ENCODE assay signal across 12 cellular contexts in the genomic region with DNA sequence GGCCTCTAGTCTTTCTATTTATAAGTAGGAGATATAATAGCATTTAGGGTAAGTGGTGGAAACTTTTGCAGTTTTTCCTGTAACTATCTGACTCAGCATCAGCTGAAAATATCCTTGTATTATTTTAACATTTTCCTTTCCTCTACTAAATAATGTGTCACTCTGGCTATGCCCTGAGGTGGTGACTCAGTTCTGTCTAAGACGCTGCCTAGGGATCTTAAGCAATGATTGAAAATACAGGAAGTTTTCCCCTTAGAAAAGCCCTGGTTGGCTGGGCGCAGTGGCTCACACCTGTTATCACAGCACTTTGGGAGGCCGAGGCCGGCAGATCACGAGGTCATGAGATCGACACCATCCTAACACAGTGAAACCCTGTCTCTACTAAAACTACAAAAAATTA. TPM values are rescaled to one million over a fixed set of nuclear protein-coding genes. Genes with fewer than 3 reads are reported as not detected.
DNase-seq lines count a peak whose midpoint lies in the region; ATAC-seq and TF ChIP-seq lines count a peak whose summit lies in the region.
"Had no signal": no experiment of that assay in that cellular context is flagged by ENCODE, and none has a peak within 500 bp of the region (broad histone marks: within the 10 kb centered on the region; RNA-seq: fewer than 3 reads in every experiment).

No MANE protein-coding gene starts in this region.

- peaks cover 18% of the 10 kb centered on the region for H3K4me1 ChIP-seq in PC-3 (ENCODE audit: insufficient read depth, low read length)
- H3K4me1 ChIP-seq in stomach, result no peaks in the 10 kb centered on the region
- H3K4me1 ChIP-seq: body of pancreas, thyroid gland had no signal

- WGBS in stomach, 5 donors, result 70 to 84% (median 75%) methylated on average over 6 of the region's 6 CpGs

- peak overlapping the region; percentile 68 for H2AFZ ChIP-seq in PC-3 (ENCODE audit: low read length)

- H3K4me3 ChIP-seq in PC-3 (ENCODE audit: low read length) (no peak overlapping the region), stomach (no peak overlapping the region)
- H3K4me3 ChIP-seq: body of pancreas, thyroid gland had no signal

- ATAC-seq in PC-3 (peak; percentile 99), HG03139 (IDR thresholded peaks at IDR 0.05; ENCODE audit: unreplicated experiment) (no peak)
- no peak for ATAC-seq in activated CD8-positive, alpha-beta memory T cell treated with anti-CD3 and anti-CD28 coated beads, Interleukin-2, amount 10 ng/mL, durations not matched to agents 7 days and 5 days
- ATAC-seq: body of pancreas had no signal

- H3K36me3 Mint-ChIP-seq in neural crest cell (ENCODE audit: low read depth), result no peaks in the 10 kb centered on the region
- no peaks in the 10 kb centered on the region for H3K36me3 Mint-ChIP-seq in activated CD8-positive, alpha-beta memory T cell treated with anti-CD3 and anti-CD28 coated beads, Interleukin-2, amount 10 ng/mL, durations not matched to agents 7 days and 5 days

- BruUV-seq in PC-3 (replicated peaks; lab: Mats Ljungman, UMichigan), result no TSS peak

- intact Hi-C loops in PC-3 (cut with micrococcal nuclease) (loop anchor here (10.0 kb wide), 1 partner anchor 651 kb away; no protein-coding TSS in a partner anchor), stomach (cut with DNase I; ENCODE audit: low total_unique reads) (no loop called here)

- TF ChIP-seq POLR2A in stomach (IDR thresholded peaks at IDR 0.05), result no peak

- no peaks in the 10 kb centered on the region for H3F3A ChIP-seq in PC-3 (ENCODE audit: low read length, unreplicated experiment)

- H3K4me1 Mint-ChIP-seq in neural crest cell, result no peaks in the 10 kb centered on the region
- H3K4me1 Mint-ChIP-seq in activated CD8-positive, alpha-beta memory T cell treated with anti-CD3 and anti-CD28 coated beads, Interleukin-2, amount 10 ng/mL, durations not matched to agents 7 days and 5 days, result no peaks in the 10 kb centered on the region

- no peaks in the 10 kb centered on the region for H3K9me3 Mint-ChIP-seq in neural crest cell
- H3K9me3 Mint-ChIP-seq in activated CD8-positive, alpha-beta memory T cell treated with anti-CD3 and anti-CD28 coated beads, Interleukin-2, amount 10 ng/mL, durations not matched to agents 7 days and 5 days (ENCODE audit: low read depth), result peaks cover 3% of the 10 kb centered on the region

- CTCF ChIA-PET in PC-3 (lab: Charles Lee), result interaction anchor here (0.5 kb wide), 1 partner anchor 278 kb away, joined by 10 read pairs; no protein-coding TSS in a partner anchor
- CTCF ChIA-PET in activated CD8-positive, alpha-beta memory T cell treated with anti-CD3 and anti-CD28 coated beads, Interleukin-2, amount 10 ng/mL, durations not matched to agents 7 days and 5 days (lab: Charles Lee), result no interaction called here

- no peaks in the 10 kb centered on the region for H3K79me2 ChIP-seq in PC-3 (ENCODE audit: low read length)

- H3K27ac Mint-ChIP-seq in neural crest cell (ENCODE audit: unreplicated experiment), result no peak overlapping the region
- no peak overlapping the region for H3K27ac Mint-ChIP-seq in activated CD8-positive, alpha-beta memory T cell treated with anti-CD3 and anti-CD28 coated beads, Interleukin-2, amount 10 ng/mL, durations not matched to agents 7 days and 5 days
- H3K27ac Mint-ChIP-seq: activated T-cell treated with anti-CD3 and anti-CD28 coated beads, Interleukin-2, amount 50 U/mL, for 24 hours had no signal

- no peak for TF ChIP-seq CTCF in PC-3 (conservative IDR thresholded peaks at IDR 0.05; ENCODE audit: low read depth, low read length)
- TF ChIP-seq CTCF in neural crest cell (conservative IDR thresholded peaks at IDR 0.05), result peak; percentile 24
- no peak for TF ChIP-seq CTCF in stomach (IDR thresholded peaks at IDR 0.05)

- H3K27me3 Mint-ChIP-seq in neural crest cell (ENCODE audit: low read depth), result no peaks in the 10 kb centered on the region
- H3K27me3 Mint-ChIP-seq in activated CD8-positive, alpha-beta memory T cell treated with anti-CD3 and anti-CD28 coated beads, Interleukin-2, amount 10 ng/mL, durations not matched to agents 7 days and 5 days, result no peaks in the 10 kb centered on the region
- H3K27me3 Mint-ChIP-seq: activated T-cell treated with anti-CD3 and anti-CD28 coated beads, Interleukin-2, amount 50 U/mL, for 24 hours had no signal

- no peaks in the 10 kb centered on the region for H3K9me2 ChIP-seq in PC-3 (replicated peaks; ENCODE audit: low read length)

- DNase-seq in ELR (ENCODE audit: low read depth) (peak; percentile 80), PC-3 (peak; percentile 89), dedifferentiated amniotic fluid mesenchymal stem cell (ENCODE audit: extremely low spot score) (peak; percentile 74), neural crest cell (ENCODE audit: low read depth, low spot score) (no peak), stomach (no peak), islet precursor cell (no peak)
- DNase-seq in activated CD8-positive, alpha-beta memory T cell treated with anti-CD3 and anti-CD28 coated beads, Interleukin-2, amount 10 ng/mL, durations not matched to agents 7 days and 5 days, result no peak
- DNase-seq: activated T-cell treated with anti-CD3 and anti-CD28 coated beads, Interleukin-2, amount 50 U/mL, for 24 hours; body of pancreas; thyroid gland had no signal

- H3K36me3 ChIP-seq in PC-3 (ENCODE audit: low read depth, low read length) (no peaks in the 10 kb centered on the region), stomach (no peaks in the 10 kb centered on the region)
- H3K36me3 ChIP-seq: thyroid gland had no signal

- POLR2A ChIA-PET in PC-3 (lab: Charles Lee; ENCODE audit: unreplicated experiment), result no interaction called here

- H3K4me2 ChIP-seq in PC-3 (ENCODE audit: low read length), result peak overlapping the region; percentile 54; the same call in 1 of the 2 replicates

- no peaks in the 10 kb centered on the region for H3K27me3 ChIP-seq in PC-3 (ENCODE audit: low read length)
- no peaks in the 10 kb centered on the region for H3K27me3 ChIP-seq in stomach
- H3K27me3 ChIP-seq: body of pancreas, thyroid gland had no signal

- no peak overlapping the region for H3K4me3 Mint-ChIP-seq in neural crest cell
- H3K4me3 Mint-ChIP-seq in activated CD8-positive, alpha-beta memory T cell treated with anti-CD3 and anti-CD28 coated beads, Interleukin-2, amount 10 ng/mL, durations not matched to agents 7 days and 5 days, result no peak overlapping the region
- H3K4me3 Mint-ChIP-seq: activated T-cell treated with anti-CD3 and anti-CD28 coated beads, Interleukin-2, amount 50 U/mL, for 24 hours had no signal

- H3K9ac ChIP-seq in PC-3 (ENCODE audit: low read length), result no peak overlapping the region

- TF ChIP-seq EP300 in stomach (IDR thresholded peaks at IDR 0.05), result no peak

- H4K20me1 ChIP-seq in PC-3 (ENCODE audit: low read length), result no peaks in the 10 kb centered on the region

- H3K9me3 ChIP-seq in PC-3 (ENCODE audit: low read length) (no peaks in the 10 kb centered on the region), stomach (no peaks in the 10 kb centered on the region)
- H3K9me3 ChIP-seq: body of pancreas, thyroid gland had no signal

- H3K27ac ChIP-seq in PC-3 (ENCODE audit: low read length) (peak overlapping the region; percentile 64), stomach (peak overlapping the region in 1 of 5 donors; percentile 13)
- H3K27ac ChIP-seq: body of pancreas, thyroid gland, VCaP had no signal

RNA-seq across cellular contexts. Expression of a gene that starts 9.3 kb away (rescaled TPM):
- total RNA-seq in PC-3 (2014; rRNA removed), result 11.7 and 13.8 TPM in 2 replicates
- total RNA-seq in neural crest cell, result 0.84 and 1.2 TPM in 2 replicates
- not detected for total RNA-seq in activated CD8-positive, alpha-beta memory T cell treated with anti-CD3 and anti-CD28 coated beads, Interleukin-2, amount 10 ng/mL, durations not matched to agents 7 days and 5 days
- 10 to 100 TPM in 4 of 5 donors, 1 to 10 TPM in 1; 2.3 to 75.0 (median 22.3) TPM for total RNA-seq in stomach
- 1 to 10 TPM; 5.6 to 9.0 (median 8.1) TPM for polyA plus RNA-seq in stomach

Comparison
In these comparisons a context has a peak if more than half of its experiments do, and no peak if none do; other contexts are left out.
1. DNase-seq: peak in ELR (single experiment), PC-3 (single experiment) and dedifferentiated amniotic fluid mesenchymal stem cell (single experiment); none in neural crest cell (single experiment), activated CD8-positive, alpha-beta memory T cell treated with anti-CD3 and anti-CD28 coated beads, Interleukin-2, amount 10 ng/mL, durations not matched to agents 7 days and 5 days (single experiment), stomach (single experiment) and islet precursor cell (single experiment).